1 cellular context compared by ENCODE assay signal in the genomic region with DNA sequence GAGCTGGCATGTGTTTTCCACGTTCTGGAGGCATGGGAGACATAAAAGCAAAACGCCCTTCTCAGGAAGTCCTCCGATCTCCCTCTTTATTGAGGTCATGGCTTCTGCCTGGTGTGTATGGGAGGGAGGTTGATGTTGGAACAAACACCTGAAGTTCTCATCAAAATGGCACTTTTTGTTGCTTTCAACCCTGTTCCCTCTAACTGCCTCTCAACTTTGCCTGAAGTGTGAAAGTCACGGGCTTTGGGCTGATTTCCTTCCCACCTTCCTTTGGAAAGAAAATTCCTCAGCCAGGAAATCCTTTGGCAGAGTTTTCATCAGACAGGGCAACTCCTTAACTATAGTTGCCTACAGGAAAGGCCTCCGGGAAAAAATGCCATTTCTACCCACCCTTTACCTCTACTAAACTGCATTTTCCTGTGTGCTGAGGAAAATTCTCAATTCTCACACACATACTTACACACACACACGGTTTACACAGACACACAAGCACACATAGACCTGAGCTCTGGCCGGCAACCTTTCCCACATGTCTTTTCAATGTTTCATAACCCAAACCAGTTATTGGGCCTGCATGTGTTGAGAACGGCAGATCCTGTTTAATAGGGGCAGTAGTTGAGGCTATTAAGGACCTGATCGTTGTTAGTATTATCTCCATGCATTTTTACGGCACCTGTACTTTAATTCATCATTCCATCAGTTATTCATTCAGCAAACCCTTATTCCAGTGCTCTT.
TF ChIP-seq lines count a peak whose summit lies in the region.

No MANE protein-coding gene starts in this region.

TF ChIP-seq in SK-N-SH, 30 proteins besides CTCF, POLR2A, EP300 and RAD21:
- TF ChIP-seq FOSL2 (IDR thresholded peaks at IDR 0.05; ENCODE audit: borderline replicate concordance, low read depth) (no peak), SMC3 (IDR thresholded peaks at IDR 0.05; ENCODE audit: low read depth, low read length) (no peak), YY1 (IDR thresholded peaks at IDR 0.05; ENCODE audit: low read depth) (no peak)
